1 cellular context compared by ENCODE assay signal in the genomic region with DNA sequence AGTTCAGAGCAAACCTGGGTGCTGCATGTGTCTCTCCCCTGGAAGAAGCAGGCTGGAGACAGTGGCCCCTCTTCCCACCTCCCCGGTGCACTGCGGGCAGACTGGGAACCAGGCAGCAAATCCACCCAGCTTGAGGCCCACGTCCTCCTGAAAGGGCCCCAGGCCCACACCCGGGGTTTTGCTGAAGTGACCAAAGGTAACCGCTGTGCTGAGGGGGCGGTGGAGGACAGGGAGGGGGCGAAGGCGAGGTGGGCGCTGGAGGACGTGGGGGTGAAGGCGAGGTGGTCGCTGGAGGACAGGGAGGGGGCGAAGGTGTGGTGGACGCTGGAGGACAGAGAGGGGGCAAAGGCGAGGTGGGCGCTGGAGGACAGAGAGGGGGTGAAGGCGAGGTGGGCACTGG.
TF ChIP-seq lines count a peak whose summit lies in the region.

No MANE protein-coding gene starts in this region.

TF ChIP-seq in HCT116, 20 proteins besides CTCF, POLR2A, EP300 and RAD21 (continued from another document):
- no peak for TF ChIP-seq ZBTB33 (IDR thresholded peaks at IDR 0.05; ENCODE audit: extremely low read depth, insufficient replicate concordance, low read length)
- no peak for TF ChIP-seq EGR1 (IDR thresholded peaks at IDR 0.05; ENCODE audit: low read depth)
- TF ChIP-seq, protein P1, sequence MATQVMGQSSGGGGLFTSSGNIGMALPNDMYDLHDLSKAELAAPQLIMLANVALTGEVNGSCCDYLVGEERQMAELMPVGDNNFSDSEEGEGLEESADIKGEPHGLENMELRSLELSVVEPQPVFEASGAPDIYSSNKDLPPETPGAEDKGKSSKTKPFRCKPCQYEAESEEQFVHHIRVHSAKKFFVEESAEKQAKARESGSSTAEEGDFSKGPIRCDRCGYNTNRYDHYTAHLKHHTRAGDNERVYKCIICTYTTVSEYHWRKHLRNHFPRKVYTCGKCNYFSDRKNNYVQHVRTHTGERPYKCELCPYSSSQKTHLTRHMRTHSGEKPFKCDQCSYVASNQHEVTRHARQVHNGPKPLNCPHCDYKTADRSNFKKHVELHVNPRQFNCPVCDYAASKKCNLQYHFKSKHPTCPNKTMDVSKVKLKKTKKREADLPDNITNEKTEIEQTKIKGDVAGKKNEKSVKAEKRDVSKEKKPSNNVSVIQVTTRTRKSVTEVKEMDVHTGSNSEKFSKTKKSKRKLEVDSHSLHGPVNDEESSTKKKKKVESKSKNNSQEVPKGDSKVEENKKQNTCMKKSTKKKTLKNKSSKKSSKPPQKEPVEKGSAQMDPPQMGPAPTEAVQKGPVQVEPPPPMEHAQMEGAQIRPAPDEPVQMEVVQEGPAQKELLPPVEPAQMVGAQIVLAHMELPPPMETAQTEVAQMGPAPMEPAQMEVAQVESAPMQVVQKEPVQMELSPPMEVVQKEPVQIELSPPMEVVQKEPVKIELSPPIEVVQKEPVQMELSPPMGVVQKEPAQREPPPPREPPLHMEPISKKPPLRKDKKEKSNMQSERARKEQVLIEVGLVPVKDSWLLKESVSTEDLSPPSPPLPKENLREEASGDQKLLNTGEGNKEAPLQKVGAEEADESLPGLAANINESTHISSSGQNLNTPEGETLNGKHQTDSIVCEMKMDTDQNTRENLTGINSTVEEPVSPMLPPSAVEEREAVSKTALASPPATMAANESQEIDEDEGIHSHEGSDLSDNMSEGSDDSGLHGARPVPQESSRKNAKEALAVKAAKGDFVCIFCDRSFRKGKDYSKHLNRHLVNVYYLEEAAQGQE (IDR thresholded peaks at IDR 0.05; ENCODE audit: low read depth), result no peak
- TF ChIP-seq POLR2AphosphoS5 (IDR thresholded peaks at IDR 0.05; ENCODE audit: low read depth, low read length), result no peak
- TF ChIP-seq ZNF274 (IDR thresholded peaks at IDR 0.05; ENCODE audit: low read depth, low read length), result no peak
- TF ChIP-seq JUND (IDR thresholded peaks at IDR 0.05), result no peak
- no peak for TF ChIP-seq ATF3 (IDR thresholded peaks at IDR 0.05)
- TF ChIP-seq TCF7L2 (IDR thresholded peaks at IDR 0.05; ENCODE audit: borderline replicate concordance, extremely low read depth, insufficient read depth, insufficient read length), result no peak
- TF ChIP-seq YY1 (IDR thresholded peaks at IDR 0.05; ENCODE audit: extremely low read depth, insufficient replicate concordance, low read depth, low read length), result no peak
- no peak for TF ChIP-seq EZH2 (IDR thresholded peaks at IDR 0.05)
- TF ChIP-seq CBX3 (IDR thresholded peaks at IDR 0.05; ENCODE audit: low read depth), result no peak
